Comparison of ENCODE assay signal across 1 cellular context in the genomic region with DNA sequence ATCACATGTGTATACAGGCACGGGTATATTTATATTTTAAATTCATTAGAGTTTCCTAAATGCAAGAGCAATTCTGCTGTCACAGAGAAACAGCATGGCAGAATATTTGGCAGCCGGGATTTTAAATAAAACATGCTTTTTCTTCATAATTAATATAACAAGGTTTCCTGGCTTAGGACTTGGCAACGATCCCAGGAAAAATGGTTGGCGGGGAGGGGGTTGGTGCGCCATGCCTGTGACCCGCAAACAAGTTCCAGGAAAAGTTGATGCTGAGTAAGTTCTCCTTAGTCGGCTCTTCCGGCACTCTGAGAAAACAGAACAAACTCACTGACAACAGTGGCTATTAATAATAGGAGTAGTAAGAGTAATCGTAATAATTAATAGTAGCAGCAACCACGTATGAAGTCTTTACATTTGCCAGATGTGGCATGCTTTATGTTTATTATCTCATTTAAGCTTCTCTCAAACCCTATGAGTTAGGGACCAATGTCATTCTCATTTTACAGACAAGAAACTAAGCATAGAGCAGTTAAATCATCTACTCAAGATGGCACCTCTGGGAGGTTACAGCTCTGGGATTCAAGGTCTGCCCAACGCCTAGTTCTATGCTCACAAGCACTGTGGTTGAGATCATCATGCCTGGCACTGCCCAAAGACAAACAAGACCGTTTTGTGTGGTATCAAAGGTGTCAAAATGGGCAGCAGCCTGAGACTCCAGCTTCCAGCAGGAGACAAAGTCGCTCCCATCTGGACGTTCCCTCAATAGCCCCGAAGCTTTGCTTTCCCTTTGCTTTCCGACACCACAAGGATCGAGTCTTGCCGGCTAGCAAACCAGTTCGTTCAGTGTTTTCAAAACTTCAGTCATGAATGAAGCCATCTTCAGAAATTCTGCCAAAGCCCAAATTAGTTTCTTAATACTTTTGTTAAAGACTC.
TF ChIP-seq lines count a peak whose summit lies in the region.

No MANE protein-coding gene starts in this region.

TF ChIP-seq in H1, 55 proteins besides CTCF, POLR2A, EP300 and RAD21:
- TF ChIP-seq SUZ12 (IDR thresholded peaks at IDR 0.05; ENCODE audit: low read length) (peak; percentile 25; the same call in 1 of the 2 replicates), ASH2L (IDR thresholded peaks at IDR 0.05; ENCODE audit: low read length) (peak; percentile 30), SP4 (IDR thresholded peaks at IDR 0.05; ENCODE audit: low read length) (no peak)
TF ChIP-seq in H1: peak in this region for 2.
